8 cellular contexts compared by ENCODE assay signal in genomic region chr15:44728232-44728575, GRCh38. TPM values are rescaled to one million over a fixed set of nuclear protein-coding genes. Genes with fewer than 3 reads are reported as not detected.
DNase-seq lines count a peak whose midpoint lies in the region; TF ChIP-seq lines count a peak whose summit lies in the region.
"Not testable (repeated sequence)": the region's sequence is repeated elsewhere in the genome, so short reads cannot be mapped to it uniquely, and the experiment has no call there.

No MANE protein-coding gene starts in this region.

- H3K9me3 Mint-ChIP-seq in endodermal cell, neural crest cell: not testable (repeated sequence)

- H3K4me1 ChIP-seq in adipocyte (ENCODE audit: control insufficient read depth, insufficient read depth, low read length): peaks cover 43% of the 10 kb centered on the region
- not testable (repeated sequence) for H3K4me1 ChIP-seq in endodermal cell (ENCODE audit: control insufficient read depth, insufficient read depth, low read length); iPS-20b (ENCODE audit: insufficient read depth, low read length)
- peaks cover 12% of the 10 kb centered on the region for H3K4me1 ChIP-seq in stomach smooth muscle (ENCODE audit: control insufficient read depth, insufficient read depth, low read length)

- H3K27me3 Mint-ChIP-seq in endodermal cell (ENCODE audit: insufficient read depth); neural crest cell (ENCODE audit: low read depth): not testable (repeated sequence)

- H3K36me3 Mint-ChIP-seq in endodermal cell (ENCODE audit: low read depth); neural crest cell (ENCODE audit: low read depth): not testable (repeated sequence)

- peak overlapping the region; percentile 72 for H2AFZ ChIP-seq in SU-DHL-6 (ENCODE audit: low read depth, low read length, severe bottlenecking)

- H3K4me3 ChIP-seq in HFF-Myc (replicated peaks; ENCODE audit: low read depth, low read length): peak overlapping the region; percentile 82
- peak overlapping the region; percentile 61 for H3K4me3 ChIP-seq in SU-DHL-6 (ENCODE audit: insufficient read depth, low read length, poor library complexity, severe bottlenecking)
- H3K4me3 ChIP-seq in adipocyte (ENCODE audit: low read length): peak overlapping the region; percentile 97
- H3K4me3 ChIP-seq in endodermal cell (ENCODE audit: low read length): peak overlapping the region; percentile 88
- peak overlapping the region; percentile 83; the same call in 1 of the 2 replicates for H3K4me3 ChIP-seq in iPS-20b (ENCODE audit: low read length)
- H3K4me3 ChIP-seq in stomach smooth muscle (ENCODE audit: low read length in 2 of 2): peak overlapping the region in 1 of 2 donors; percentile 99

- H3K9me3 ChIP-seq in SU-DHL-6 (ENCODE audit: insufficient read depth, low read length); adipocyte (ENCODE audit: control insufficient read depth, low read length); endodermal cell (ENCODE audit: control insufficient read depth, low read length); iPS-20b (ENCODE audit: insufficient read depth, low read depth, low read length); stomach smooth muscle (ENCODE audit: control insufficient read depth in 2 of 2, low read length in 2 of 2): not testable (repeated sequence)

- peak overlapping the region; percentile 92 for H3K4me2 ChIP-seq in SU-DHL-6 (ENCODE audit: low read depth, low read length, poor library complexity, severe bottlenecking)

- not testable (repeated sequence) for H4K20me1 ChIP-seq in SU-DHL-6 (ENCODE audit: low read depth, low read length)

- peaks cover 10% of the 10 kb centered on the region for H3K4me1 Mint-ChIP-seq in endodermal cell
- peaks cover 28% of the 10 kb centered on the region for H3K4me1 Mint-ChIP-seq in neural crest cell

- WGBS in endodermal cell (ENCODE audit: insufficient coverage in 1 of 2, insufficient read length in 1 of 2), 2 experiments: 89 to 96% methylated on average over 2 to 5 of the region's 5 CpGs

- peak overlapping the region; percentile 77 for H3K27ac ChIP-seq in C4-2B
- H3K27ac ChIP-seq in SU-DHL-6 (ENCODE audit: low read depth, low read length): peak overlapping the region; percentile 96
- peak overlapping the region; percentile 90 for H3K27ac ChIP-seq in endodermal cell (ENCODE audit: low read depth, low read length)
- not testable (repeated sequence) for H3K27ac ChIP-seq in iPS-20b (ENCODE audit: low read length)
- H3K27ac ChIP-seq in stomach smooth muscle (ENCODE audit: low read length): peak overlapping the region; percentile 98

- H3F3A ChIP-seq in SU-DHL-6 (ENCODE audit: insufficient read depth): peaks cover 52% of the 10 kb centered on the region

- H3K36me3 ChIP-seq in SU-DHL-6 (ENCODE audit: low read length); endodermal cell (ENCODE audit: control insufficient read depth, insufficient read depth, low read length); iPS-20b (ENCODE audit: insufficient read depth, low read depth, low read length); stomach smooth muscle (ENCODE audit: control insufficient read depth in 2 of 2, insufficient read depth in 2 of 2, low read length in 2 of 2): not testable (repeated sequence)
- H3K36me3 ChIP-seq in adipocyte (ENCODE audit: control insufficient read depth, insufficient read depth, low read length, severe bottlenecking): peaks cover 10% of the 10 kb centered on the region

- not testable (repeated sequence) for H3K27me3 ChIP-seq in SU-DHL-6 (ENCODE audit: low read length); adipocyte (replicated peaks; ENCODE audit: control insufficient read depth, insufficient read depth, low read length); endodermal cell (ENCODE audit: control insufficient read depth, insufficient read depth, low read length, poor library complexity, severe bottlenecking); iPS-20b (ENCODE audit: insufficient read depth, low read length); stomach smooth muscle (ENCODE audit: control insufficient read depth in 1 of 2, insufficient read depth in 2 of 2, low read length in 2 of 2)

- H3K9ac ChIP-seq in SU-DHL-6 (ENCODE audit: low read length) (peak overlapping the region; percentile 92), adipocyte (ENCODE audit: low read length) (peak overlapping the region; percentile 99), endodermal cell (ENCODE audit: extremely low read depth, low read length, poor library complexity, severe bottlenecking) (peak overlapping the region; percentile 16), iPS-20b (ENCODE audit: low read depth, low read length) (peak overlapping the region; percentile 60; the same call in 1 of the 2 replicates), stomach smooth muscle (ENCODE audit: low read length in 2 of 2) (peak overlapping the region; percentile 87 to 98)

- not testable (repeated sequence) for H3K9me2 ChIP-seq in SU-DHL-6 (replicated peaks; ENCODE audit: insufficient read depth, low read length)

- TF ChIP-seq CTCF in C4-2B (conservative IDR thresholded peaks at IDR 0.05); HFF-Myc (IDR thresholded peaks at IDR 0.05; ENCODE audit: low read depth, low read length, missing control alignments); SU-DHL-6 (IDR thresholded peaks at IDR 0.05; ENCODE audit: insufficient read depth, low read length, poor library complexity, severe bottlenecking); endodermal cell (conservative IDR thresholded peaks at IDR 0.05); neural crest cell (conservative IDR thresholded peaks at IDR 0.05): not testable (repeated sequence)

- H3K4me3 Mint-ChIP-seq in endodermal cell: peak overlapping the region; percentile 85
- H3K4me3 Mint-ChIP-seq in neural crest cell: peak overlapping the region; percentile 98

- peak overlapping the region; percentile 98 for H3K27ac Mint-ChIP-seq in endodermal cell
- H3K27ac Mint-ChIP-seq in neural crest cell (ENCODE audit: unreplicated experiment): peak overlapping the region; percentile 85

- H3K79me2 ChIP-seq in SU-DHL-6 (ENCODE audit: insufficient read depth, low read length): peaks cover 11% of the 10 kb centered on the region; the same call in 1 of the 2 replicates

- DNase-seq in HFF-Myc (ENCODE audit: extremely low read depth, low read depth); adipocyte (ENCODE audit: low read depth); endodermal cell; neural crest cell (ENCODE audit: low read depth, low spot score): not testable (repeated sequence)

RNA-seq across cellular contexts. Expression of gene TRIM69, which starts 8.1 kb away (rescaled TPM):
- total RNA-seq in endodermal cell: 10 to 100 TPM in 1 of 2 donors, 1 to 10 TPM in 1; 5.7 to 13.1 TPM
- polyA plus RNA-seq in endodermal cell (2013, experiment 1 of 2): 8.8 TPM
- 11.8 TPM for polyA plus RNA-seq in endodermal cell (2013, experiment 2 of 2)
- 15.2 and 16.3 TPM in 2 replicates for total RNA-seq in neural crest cell

RNA-seq across cellular contexts. Expression of gene B2M, which starts 16.9 kb away (rescaled TPM):
- total RNA-seq in endodermal cell: 10 to 100 TPM; 66.5 to 74.3 TPM
- polyA plus RNA-seq in endodermal cell (2013, experiment 1 of 2): 92.9 TPM
- 89.3 TPM for polyA plus RNA-seq in endodermal cell (2013, experiment 2 of 2)
- 95.2 and 104 TPM in 2 replicates for total RNA-seq in neural crest cell

RNA-seq across cellular contexts. Expression of gene PATL2, which starts 17.1 kb away (rescaled TPM):
- total RNA-seq in endodermal cell (under 1 TPM in 1 of 2 donors, not detected in 1; 0.26 TPM), neural crest cell (0.35 and 0.68 TPM in 2 replicates)
- 0.11 TPM for polyA plus RNA-seq in endodermal cell (2013, experiment 1 of 2)
- polyA plus RNA-seq in endodermal cell (2013, experiment 2 of 2): not detected

Comparison
In these comparisons a context has a peak if more than half of its experiments do, and no peak if none do; other contexts are left out.
1. H3K9ac ChIP-seq: peak in every context shown above with its lines; median percentile 99 in adipocyte; 92 in stomach smooth muscle; 92 in SU-DHL-6; 60 in iPS-20b; 16 in endodermal cell.